ENCODE assay signal across 8 cellular contexts in genomic region chr2:27211241-27211942, GRCh38. TPM values are rescaled to one million over a fixed set of nuclear protein-coding genes. Genes with fewer than 3 reads are reported as not detected.
DNase-seq lines count a peak whose midpoint lies in the region; ATAC-seq and TF ChIP-seq lines count a peak whose summit lies in the region.

No MANE protein-coding gene starts in this region.

- H3K36me3 ChIP-seq in A673 (ENCODE audit: insufficient read depth, low read length, poor library complexity, severe bottlenecking) (peaks cover 30% of the 10 kb centered on the region), iPS-18a (ENCODE audit: control insufficient read depth, low read depth, low read length) (peaks cover 42% of the 10 kb centered on the region), spleen (peaks cover 0 to 63% (median 27%) of the 10 kb centered on the region in 6 donors)

- H3K27ac Mint-ChIP-seq in activated naive CD8-positive, alpha-beta T cell treated with anti-CD3 and anti-CD28 coated beads, Interleukin-2, amount 50 U/mL, for 24 hours = peak overlapping the region; percentile 99

- H3K9ac ChIP-seq in iPS-18a (ENCODE audit: low read length) = peak overlapping the region; percentile 98

- peaks cover 46% of the 10 kb centered on the region for H3K36me3 Mint-ChIP-seq in activated naive CD8-positive, alpha-beta T cell treated with anti-CD3 and anti-CD28 coated beads, Interleukin-2, amount 50 U/mL, for 24 hours (ENCODE audit: low read depth)

- H3K9me3 ChIP-seq in A673 (ENCODE audit: low read depth, low read length, poor library complexity, severe bottlenecking) (no peaks in the 10 kb centered on the region), iPS-18a (ENCODE audit: control insufficient read depth, low read depth, low read length) (no peaks in the 10 kb centered on the region), spleen (no peaks in the 10 kb centered on the region)

- H3K27me3 ChIP-seq in A673 (replicated peaks; ENCODE audit: insufficient read depth, low read depth, low read length, poor library complexity) (no peaks in the 10 kb centered on the region), iPS-18a (ENCODE audit: control insufficient read depth, insufficient read depth, low read length) (no peaks in the 10 kb centered on the region), spleen (replicated peaks in 1 of 7) (no peaks in the 10 kb centered on the region)

- POLR2A ChIA-PET in A673 (lab: Charles Lee; ENCODE audit: low non-redundant PET) = interaction anchor here (0.7 kb wide), 1 partner anchor 1708 kb away, joined by 4 read pairs; no protein-coding TSS in a partner anchor

- TF ChIP-seq CTCF in A673 (conservative IDR thresholded peaks at IDR 0.05; ENCODE audit: low read depth, low read length) (no peak), GM13976 (IDR thresholded peaks at IDR 0.05; ENCODE audit: borderline replicate concordance, control extremely low read depth, extremely low read depth, insufficient read depth, missing control alignments) (no peak), spleen (IDR thresholded peaks at IDR 0.05 in 8 of 11, conservative IDR thresholded peaks at IDR 0.05 in 3 of 11) (no peak)

- no peaks in the 10 kb centered on the region for H3K9me3 Mint-ChIP-seq in activated naive CD8-positive, alpha-beta T cell treated with anti-CD3 and anti-CD28 coated beads, Interleukin-2, amount 50 U/mL, for 24 hours

- in situ Hi-C loops in GM13976 (cut with MboI; ENCODE audit: low sequenced_read_pairs, unreplicated experiment) = no loop called here

- TF ChIP-seq RAD21 in Ishikawa (IDR thresholded peaks at IDR 0.05; ENCODE audit: low read depth) = no peak

- BruUV-seq in A673 (replicated peaks; lab: Mats Ljungman, UMichigan) = TSS peak; percentile 87

- intact Hi-C loops in A673 (cut with micrococcal nuclease; ENCODE audit: unreplicated experiment) = no loop called here
- intact Hi-C loops in spleen (cut with DNase I; ENCODE audit: low total_unique reads) = no loop called here

- peaks cover 59% of the 10 kb centered on the region for H3K4me1 ChIP-seq in A673 (ENCODE audit: insufficient read depth, low read length, poor library complexity, severe bottlenecking)
- peaks cover 8% of the 10 kb centered on the region for H3K4me1 ChIP-seq in iPS-18a (ENCODE audit: control insufficient read depth, low read depth, low read length)
- H3K4me1 ChIP-seq in spleen = peaks cover 4 to 42% (median 25%) of the 10 kb centered on the region in 6 donors

- peak overlapping the region; percentile 98 for H3K4me3 Mint-ChIP-seq in activated naive CD8-positive, alpha-beta T cell treated with anti-CD3 and anti-CD28 coated beads, Interleukin-2, amount 50 U/mL, for 24 hours

- TF ChIP-seq POLR2A in spleen (IDR thresholded peaks at IDR 0.05) = no peak

- TF ChIP-seq EP300 in Ishikawa (IDR thresholded peaks at IDR 0.05; ENCODE audit: borderline replicate concordance) = no peak

- H3K4me3 ChIP-seq in A673 (ENCODE audit: low read depth, low read length, poor library complexity, severe bottlenecking) (peak overlapping the region; percentile 72), iPS-18a (ENCODE audit: low read length) (peak overlapping the region; percentile 98), spleen (peak overlapping the region; percentile 61 to 86 (median 74))

- CTCF ChIA-PET in A673 (lab: Charles Lee) = interaction anchor here (0.7 kb wide), 1 partner anchor 365 kb away, joined by 4 read pairs; no protein-coding TSS in a partner anchor

- WGBS in spleen, 5 donors = 3 to 6% (median 3%) methylated on average over 32 to 48 of the region's 48 CpGs

- peak; percentile 85 for ATAC-seq in activated naive CD8-positive, alpha-beta T cell treated with anti-CD3 and anti-CD28 coated beads, Interleukin-2, amount 50 U/mL, for 24 hours
- ATAC-seq in GM21447 (IDR thresholded peaks at IDR 0.05; ENCODE audit: unreplicated experiment) = no peak
- ATAC-seq in HG03571 (IDR thresholded peaks at IDR 0.05; ENCODE audit: unreplicated experiment) = no peak

- H3K27me3 Mint-ChIP-seq in activated naive CD8-positive, alpha-beta T cell treated with anti-CD3 and anti-CD28 coated beads, Interleukin-2, amount 50 U/mL, for 24 hours = no peaks in the 10 kb centered on the region

- peaks cover 38% of the 10 kb centered on the region for H3K4me1 Mint-ChIP-seq in activated naive CD8-positive, alpha-beta T cell treated with anti-CD3 and anti-CD28 coated beads, Interleukin-2, amount 50 U/mL, for 24 hours

- no peak for DNase-seq in A673 (ENCODE audit: low spot score)
- peak; percentile 49 for DNase-seq in GM13976 (ENCODE audit: low spot score)
- no peak for DNase-seq in activated naive CD8-positive, alpha-beta T cell treated with anti-CD3 and anti-CD28 coated beads, Interleukin-2, amount 50 U/mL, for 24 hours
- peak; percentile 82 for DNase-seq in spleen

- H3K27ac ChIP-seq in A673 (ENCODE audit: low read depth, low read length, poor library complexity, severe bottlenecking) = peak overlapping the region; percentile 98
- peak overlapping the region; percentile 93 for H3K27ac ChIP-seq in iPS-18a (ENCODE audit: low read length)
- H3K27ac ChIP-seq in spleen = peak overlapping the region; percentile 84 to 99 (median 97)

TF ChIP-seq in Ishikawa, 13 proteins besides CTCF, POLR2A, EP300 and RAD21:
- 0 out of 2 replicates have a peak, but pooled peaks have one; percentile 32 for TF ChIP-seq ZBTB7A (IDR thresholded peaks at IDR 0.05; ENCODE audit: low read depth)
- TF ChIP-seq, protein P1, sequence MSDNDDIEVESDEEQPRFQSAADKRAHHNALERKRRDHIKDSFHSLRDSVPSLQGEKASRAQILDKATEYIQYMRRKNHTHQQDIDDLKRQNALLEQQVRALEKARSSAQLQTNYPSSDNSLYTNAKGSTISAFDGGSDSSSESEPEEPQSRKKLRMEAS (IDR thresholded peaks at IDR 0.05) = peak; percentile 30
- no peak for TF ChIP-seq TCF12 (IDR thresholded peaks at IDR 0.05; ENCODE audit: low read depth)

RNA-seq across cellular contexts. Expression of gene ATRAID, which starts 0.4 kb away (rescaled TPM):
- total RNA-seq in A673 (2021) (106 and 107 TPM in 2 replicates), spleen (100 to 1,000 TPM in 3 of 7 donors, 10 to 100 TPM in 4; 59.2 to 300 (median 92.8) TPM)
- 100 to 1,000 TPM in 2 of 3 donors, 10 to 100 TPM in 1; 85.1 to 131 (median 116) TPM for polyA plus RNA-seq in spleen

RNA-seq across cellular contexts. Expression of gene SLC5A6, which starts 0.7 kb away (rescaled TPM):
- total RNA-seq in A673 (2021) = 366 and 515 TPM in 2 replicates
- 10 to 100 TPM; 19.4 to 33.3 (median 23.2) TPM for total RNA-seq in spleen
- polyA plus RNA-seq in spleen = 10 to 100 TPM; 11.9 to 15.4 (median 15.3) TPM

RNA-seq across cellular contexts. Expression of gene CAD, which starts 5.8 kb away (rescaled TPM):
- total RNA-seq in A673 (2021) (194 and 210 TPM in 2 replicates), spleen (10 to 100 TPM; 20.9 to 38.8 (median 30.3) TPM)
- polyA plus RNA-seq in spleen = 10 to 100 TPM; 10.9 to 18.3 (median 14.2) TPM

RNA-seq across cellular contexts. Expression of gene SLC30A3, which starts 51.5 kb away (rescaled TPM):
- total RNA-seq in A673 (2021) (45.0 and 45.6 TPM in 2 replicates), spleen (under 1 TPM in 2 of 7 donors, not detected in 5; 0.32 to 0.34 TPM)
- under 1 TPM; 0.05 to 0.16 (median 0.07) TPM for polyA plus RNA-seq in spleen

Comparison
In these comparisons a context has a peak if more than half of its experiments do, and no peak if none do; other contexts are left out.
1. DNase-seq: peak in GM13976 (single experiment) and spleen (single experiment); none in A673 (single experiment) and activated naive CD8-positive, alpha-beta T cell treated with anti-CD3 and anti-CD28 coated beads, Interleukin-2, amount 50 U/mL, for 24 hours (single experiment).
2. RNA of gene SLC5A6, which starts 0.7 kb away (total RNA-seq): 366 to 515 TPM in A673; 19.4 to 33.3 TPM in spleen; every median in the first group is over 10 times any median in the second.
3. Peak in every context shown above with its lines, with median percentiles within 50 percentile points of each other: H3K27ac ChIP-seq and H3K4me3 ChIP-seq.